In genomic region chr7:123872908-123873307, GRCh38 we compare ENCODE assay signal across 14 cellular contexts. TPM values are rescaled to one million over a fixed set of nuclear protein-coding genes. Genes with fewer than 3 reads are reported as not detected.
"Had no signal": no experiment of that assay in that cellular context is flagged by ENCODE, and none has a peak within 500 bp of the region (broad histone marks: within the 10 kb centered on the region; RNA-seq: fewer than 3 reads in every experiment).

No MANE protein-coding gene starts in this region.

- DNase-seq: activated B cell treated with CpG ODN at 0.5 μM for 24 hours; activated CD4-positive, CD25-positive, alpha-beta regulatory T cell treated with anti-CD3 and anti-CD28 coated beads, Interleukin-2, amount 50 U/mL, for 72 hours; activated CD8-positive, alpha-beta memory T cell treated with anti-CD3 and anti-CD28 coated beads for 24 hours; activated effector memory CD4-positive, alpha-beta T cell treated with Interleukin-2 at 50 U/mL for 16 hours; aorta; NCI-H1048; NK-92 treated with Interleukin-12 subunit alpha and Interleukin-12 subunit beta, amount 100 ng/mL, for 24 hours; SIG-M5; T1000 had no signal

- H3K36me3 ChIP-seq: cardiac muscle cell, colonic mucosa, MG63 had no signal

- H3K4me1 ChIP-seq: colonic mucosa had no signal

- H3K27me3 ChIP-seq: cardiac muscle cell, colonic mucosa, MG63 had no signal

- H3K9me3 ChIP-seq: colonic mucosa, MG63 had no signal

- H3K4me3 ChIP-seq: cardiac muscle cell, colonic mucosa, MG63, PC-9 had no signal

- H3K27ac ChIP-seq: cardiac muscle cell, colonic mucosa, PC-9, RWPE1 had no signal

- H3K4me2 ChIP-seq: PC-9 had no signal

- H2AFZ ChIP-seq: PC-9 had no signal

RNA-seq across cellular contexts. Expression of gene HYAL4, which starts 27.9 kb away (rescaled TPM):
- polyA plus RNA-seq: aorta, cardiac muscle cell had no signal

RNA-seq across cellular contexts. Expression of gene SPAM1, which starts 52.1 kb away (rescaled TPM):
- polyA plus RNA-seq: aorta, cardiac muscle cell had no signal
